Comparison of ENCODE assay signal across 16 cellular contexts in the genomic region with DNA sequence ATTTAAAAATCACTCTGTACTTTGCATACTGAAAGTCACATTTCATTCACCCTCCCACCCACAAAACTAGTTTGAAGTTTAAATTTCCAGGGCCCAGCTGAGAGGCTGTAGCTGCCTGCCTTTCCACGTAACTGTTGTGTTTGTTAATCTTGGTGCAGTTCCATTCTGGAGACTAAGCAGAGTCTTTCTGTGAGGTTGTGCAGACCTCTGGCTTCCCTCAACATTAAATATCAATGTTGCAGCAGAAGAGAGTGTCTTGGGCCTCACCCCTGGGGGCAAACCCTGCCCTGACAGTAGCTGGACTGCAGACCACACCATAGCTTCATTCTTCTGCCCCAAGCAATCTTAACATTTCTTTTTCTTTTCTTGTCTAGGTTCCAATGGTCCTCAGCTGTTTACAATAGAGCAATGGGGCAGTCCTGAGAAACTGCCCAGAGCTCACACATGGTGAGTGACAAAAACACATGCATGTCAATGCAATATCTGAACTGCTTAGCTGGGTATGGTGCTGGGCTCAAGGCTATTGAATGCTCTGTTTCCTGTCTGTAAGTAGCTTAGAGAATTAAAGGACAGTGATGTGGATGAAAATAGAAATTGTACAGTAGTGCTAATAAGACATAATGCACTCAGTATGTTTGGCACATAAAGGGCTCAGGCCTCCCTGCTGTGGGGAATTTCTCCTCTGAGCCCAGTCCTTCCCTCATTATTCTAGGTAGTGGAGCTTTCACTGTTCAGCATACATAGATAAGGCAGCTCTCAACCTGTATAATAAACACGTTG.
DNase-seq lines count a peak whose midpoint lies in the region; ATAC-seq and TF ChIP-seq lines count a peak whose summit lies in the region.
"Had no signal": no experiment of that assay in that cellular context is flagged by ENCODE, and none has a peak within 500 bp of the region (broad histone marks: within the 10 kb centered on the region; RNA-seq: fewer than 3 reads in every experiment).

No MANE protein-coding gene starts in this region.

- H3K27me3 ChIP-seq in GM23338 (ENCODE audit: insufficient read depth) = no peaks in the 10 kb centered on the region
- no peaks in the 10 kb centered on the region for H3K27me3 ChIP-seq in body of pancreas
- H3K27me3 ChIP-seq: SJSA1 had no signal

- ATAC-seq in GM23338 (no peak), body of pancreas (no peak), sciatic nerve (peak; percentile 54), GM18502 (IDR thresholded peaks at IDR 0.05; ENCODE audit: poor library complexity, unreplicated experiment) (no peak)
- ATAC-seq: mucosa of descending colon had no signal

- H3K79me2 ChIP-seq in GM23338 (replicated peaks; ENCODE audit: insufficient read depth) = no peaks in the 10 kb centered on the region

- H3K36me3 ChIP-seq in GM23338 (ENCODE audit: insufficient read depth) (peaks cover 20% of the 10 kb centered on the region), body of pancreas (replicated peaks in 1 of 2; ENCODE audit: insufficient read depth in 1 of 2, low read depth in 2 of 2) (peaks cover 6 to 37% of the 10 kb centered on the region in 2 donors)

- H3K4me2 ChIP-seq in GM23338 = no peak overlapping the region

- no peaks in the 10 kb centered on the region for H3K9me3 Mint-ChIP-seq in GM23338

- TF ChIP-seq CTCF in GM23338 (conservative IDR thresholded peaks at IDR 0.05; ENCODE audit: low read depth in 2 of 2) (no peak), body of pancreas (IDR thresholded peaks at IDR 0.05) (no peak)

- no peak overlapping the region for H2AFZ ChIP-seq in GM23338

- H3K9me2 ChIP-seq in GM23338 (ENCODE audit: insufficient read depth) = no peaks in the 10 kb centered on the region

- peaks cover 13% of the 10 kb centered on the region for H3K27me3 Mint-ChIP-seq in GM23338 (ENCODE audit: insufficient read depth, low read depth, poor library complexity)

- intact Hi-C loops in body of pancreas (cut with DNase I) = no loop called here
- intact Hi-C loops in sciatic nerve (cut with DNase I) = no loop called here

- H3K4me1 ChIP-seq in GM23338 (ENCODE audit: insufficient read depth) = peaks cover 6% of the 10 kb centered on the region; the same call in 1 of the 2 replicates
- H3K4me1 ChIP-seq in body of pancreas = peaks cover 13% of the 10 kb centered on the region
- H3K4me1 ChIP-seq: SJSA1 had no signal

- no peak overlapping the region for H3K4me3 Mint-ChIP-seq in GM23338

- H3K27ac Mint-ChIP-seq in GM23338 = peak overlapping the region; percentile 11

- H3K27ac ChIP-seq in GM23338 (ENCODE audit: low read depth) = peak overlapping the region; percentile 60; the same call in 1 of the 2 replicates
- peak overlapping the region in 3 of 4 donors; percentile 2 to 54 (median 37) for H3K27ac ChIP-seq in body of pancreas
- H3K27ac ChIP-seq: SJSA1 had no signal

- no peaks in the 10 kb centered on the region for H3K9me3 ChIP-seq in body of pancreas
- H3K9me3 ChIP-seq: mucosa of descending colon, SJSA1 had no signal

- no peaks in the 10 kb centered on the region for H3F3A ChIP-seq in GM23338 (replicated peaks; ENCODE audit: low read depth)

- H3K36me3 Mint-ChIP-seq in GM23338 (ENCODE audit: low read depth) = peaks cover 51% of the 10 kb centered on the region

- peaks cover 16% of the 10 kb centered on the region for H3K4me1 Mint-ChIP-seq in GM23338

- H3K4me3 ChIP-seq in GM23338 (no peak overlapping the region), body of pancreas (no peak overlapping the region)
- H3K4me3 ChIP-seq: mucosa of descending colon, SJSA1 had no signal

- 35 to 49% methylated on average over 2 of the region's 2 CpGs for WGBS in body of pancreas, 2 donors

- H4K20me1 ChIP-seq in GM23338 (replicated peaks; ENCODE audit: insufficient read depth) = no peaks in the 10 kb centered on the region

- TF ChIP-seq POLR2A in body of pancreas (IDR thresholded peaks at IDR 0.05) = no peak

- DNase-seq in GM23338 (ENCODE audit: low spot score) (no peak), body of pancreas (peak in 2 of 4 donors; percentile 35 to 42), islet precursor cell (peak; percentile 50), sciatic nerve (ENCODE audit: low spot score) (no peak), kidney tubule cell (ENCODE audit: low spot score) (no peak), Ammon's horn (ENCODE audit: low spot score) (no peak), MV-4-11 (lab: John Stamatoyannopoulos, UW) (no peak)
- DNase-seq: activated CD4-positive, alpha-beta T cell treated with anti-CD3 and anti-CD28 coated beads for 4 hours; activated CD8-positive, alpha-beta memory T cell treated with anti-CD3 and anti-CD28 coated beads, Interleukin-2, amount 50 U/mL, for 4 hours; aorta; mucosa of descending colon; NCI-H1436; NCI-H524; T-helper 9 cell had no signal

TF ChIP-seq in GM23338, 12 proteins besides CTCF, POLR2A, EP300 and RAD21:
- TF ChIP-seq POLR2AphosphoS5 (IDR thresholded peaks at IDR 0.05; ENCODE audit: low read depth) (no peak), ZNF331 (CRISPR knock-in tag; IDR thresholded peaks at IDR 0.05; ENCODE audit: low read depth) (no peak), STAT1 (IDR thresholded peaks at IDR 0.05; ENCODE audit: unreplicated experiment) (no peak)
- TF ChIP-seq, protein P1, sequence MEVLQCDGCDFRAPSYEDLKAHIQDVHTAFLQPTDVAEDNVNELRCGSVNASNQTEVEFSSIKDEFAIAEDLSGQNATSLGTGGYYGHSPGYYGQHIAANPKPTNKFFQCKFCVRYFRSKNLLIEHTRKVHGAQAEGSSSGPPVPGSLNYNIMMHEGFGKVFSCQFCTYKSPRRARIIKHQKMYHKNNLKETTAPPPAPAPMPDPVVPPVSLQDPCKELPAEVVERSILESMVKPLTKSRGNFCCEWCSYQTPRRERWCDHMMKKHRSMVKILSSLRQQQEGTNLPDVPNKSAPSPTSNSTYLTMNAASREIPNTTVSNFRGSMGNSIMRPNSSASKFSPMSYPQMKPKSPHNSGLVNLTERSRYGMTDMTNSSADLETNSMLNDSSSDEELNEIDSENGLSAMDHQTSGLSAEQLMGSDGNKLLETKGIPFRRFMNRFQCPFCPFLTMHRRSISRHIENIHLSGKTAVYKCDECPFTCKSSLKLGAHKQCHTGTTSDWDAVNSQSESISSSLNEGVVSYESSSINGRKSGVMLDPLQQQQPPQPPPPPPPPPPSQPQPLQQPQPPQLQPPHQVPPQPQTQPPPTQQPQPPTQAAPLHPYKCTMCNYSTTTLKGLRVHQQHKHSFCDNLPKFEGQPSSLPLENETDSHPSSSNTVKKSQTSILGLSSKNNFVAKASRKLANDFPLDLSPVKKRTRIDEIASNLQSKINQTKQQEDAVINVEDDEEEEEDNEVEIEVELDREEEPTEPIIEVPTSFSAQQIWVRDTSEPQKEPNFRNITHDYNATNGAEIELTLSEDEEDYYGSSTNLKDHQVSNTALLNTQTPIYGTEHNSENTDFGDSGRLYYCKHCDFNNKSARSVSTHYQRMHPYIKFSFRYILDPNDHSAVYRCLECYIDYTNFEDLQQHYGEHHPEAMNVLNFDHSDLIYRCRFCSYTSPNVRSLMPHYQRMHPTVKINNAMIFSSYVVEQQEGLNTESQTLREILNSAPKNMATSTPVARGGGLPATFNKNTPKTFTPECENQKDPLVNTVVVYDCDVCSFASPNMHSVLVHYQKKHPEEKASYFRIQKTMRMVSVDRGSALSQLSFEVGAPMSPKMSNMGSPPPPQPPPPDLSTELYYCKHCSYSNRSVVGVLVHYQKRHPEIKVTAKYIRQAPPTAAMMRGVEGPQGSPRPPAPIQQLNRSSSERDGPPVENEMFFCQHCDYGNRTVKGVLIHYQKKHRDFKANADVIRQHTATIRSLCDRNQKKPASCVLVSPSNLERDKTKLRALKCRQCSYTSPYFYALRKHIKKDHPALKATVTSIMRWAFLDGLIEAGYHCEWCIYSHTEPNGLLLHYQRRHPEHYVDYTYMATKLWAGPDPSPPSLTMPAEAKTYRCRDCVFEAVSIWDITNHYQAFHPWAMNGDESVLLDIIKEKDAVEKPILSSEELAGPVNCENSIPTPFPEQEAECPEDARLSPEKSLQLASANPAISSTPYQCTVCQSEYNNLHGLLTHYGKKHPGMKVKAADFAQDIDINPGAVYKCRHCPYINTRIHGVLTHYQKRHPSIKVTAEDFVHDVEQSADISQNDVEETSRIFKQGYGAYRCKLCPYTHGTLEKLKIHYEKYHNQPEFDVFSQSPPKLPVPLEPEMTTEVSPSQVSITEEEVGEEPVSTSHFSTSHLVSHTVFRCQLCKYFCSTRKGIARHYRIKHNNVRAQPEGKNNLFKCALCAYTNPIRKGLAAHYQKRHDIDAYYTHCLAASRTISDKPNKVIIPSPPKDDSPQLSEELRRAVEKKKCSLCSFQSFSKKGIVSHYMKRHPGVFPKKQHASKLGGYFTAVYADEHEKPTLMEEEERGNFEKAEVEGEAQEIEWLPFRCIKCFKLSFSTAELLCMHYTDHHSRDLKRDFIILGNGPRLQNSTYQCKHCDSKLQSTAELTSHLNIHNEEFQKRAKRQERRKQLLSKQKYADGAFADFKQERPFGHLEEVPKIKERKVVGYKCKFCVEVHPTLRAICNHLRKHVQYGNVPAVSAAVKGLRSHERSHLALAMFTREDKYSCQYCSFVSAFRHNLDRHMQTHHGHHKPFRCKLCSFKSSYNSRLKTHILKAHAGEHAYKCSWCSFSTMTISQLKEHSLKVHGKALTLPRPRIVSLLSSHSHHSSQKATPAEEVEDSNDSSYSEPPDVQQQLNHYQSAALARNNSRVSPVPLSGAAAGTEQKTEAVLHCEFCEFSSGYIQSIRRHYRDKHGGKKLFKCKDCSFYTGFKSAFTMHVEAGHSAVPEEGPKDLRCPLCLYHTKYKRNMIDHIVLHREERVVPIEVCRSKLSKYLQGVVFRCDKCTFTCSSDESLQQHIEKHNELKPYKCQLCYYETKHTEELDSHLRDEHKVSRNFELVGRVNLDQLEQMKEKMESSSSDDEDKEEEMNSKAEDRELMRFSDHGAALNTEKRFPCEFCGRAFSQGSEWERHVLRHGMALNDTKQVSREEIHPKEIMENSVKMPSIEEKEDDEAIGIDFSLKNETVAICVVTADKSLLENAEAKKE (CRISPR knock-in tag; IDR thresholded peaks at IDR 0.05) = no peak
